In the genomic region with DNA sequence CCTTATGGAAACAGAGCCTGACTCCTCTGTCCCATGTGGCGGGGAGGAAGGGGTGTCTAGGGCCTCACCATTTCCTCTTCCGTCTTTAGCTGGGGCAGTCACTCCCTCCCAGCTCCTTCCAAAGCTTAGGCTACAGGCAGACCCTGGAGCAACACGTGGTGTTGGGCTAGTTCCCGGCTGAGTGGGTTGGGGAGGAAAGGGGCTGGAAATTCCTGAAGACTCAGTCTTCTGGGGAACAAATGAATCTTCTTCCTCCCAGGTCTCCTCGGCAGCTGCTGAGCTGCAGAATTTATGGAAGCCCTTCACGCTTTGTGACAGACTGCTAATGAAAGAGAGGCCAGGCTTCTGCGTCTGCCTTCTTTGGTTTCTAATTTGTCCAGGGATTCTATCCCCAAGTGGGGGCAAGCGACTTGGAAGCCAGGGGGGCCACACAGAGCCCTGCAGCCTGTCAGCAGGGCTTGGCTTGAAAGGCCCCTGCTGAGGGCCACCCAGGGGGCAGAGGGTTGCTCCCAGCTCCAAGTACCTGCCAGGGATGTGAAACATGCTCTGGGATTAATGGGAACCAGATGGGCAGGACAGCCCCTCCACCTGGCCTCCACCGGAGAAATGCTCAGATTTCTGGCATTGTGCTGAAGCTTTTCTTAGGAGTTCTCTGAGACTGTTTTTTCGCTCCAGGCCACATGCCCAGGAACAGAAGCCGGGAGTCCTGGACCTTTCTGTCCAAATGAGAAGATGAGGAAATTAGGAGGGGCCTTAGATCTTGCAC, we compare ENCODE assay signal across 13 cellular contexts.
DNase-seq lines count a peak whose midpoint lies in the region; ATAC-seq, FAIRE-seq and TF ChIP-seq lines count a peak whose summit lies in the region.
"Had no signal": no experiment of that assay in that cellular context is flagged by ENCODE, and none has a peak within 500 bp of the region (broad histone marks: within the 10 kb centered on the region; RNA-seq: fewer than 3 reads in every experiment).

No MANE protein-coding gene starts in this region.

- DNase-seq in Right ventricle myocardium superior, result no peak
- DNase-seq in right atrium auricular region (ENCODE audit: low spot score), result no peak
- peak; percentile 66 to 88 for DNase-seq in uterus
- DNase-seq in HAP-1 (ENCODE audit: low spot score in 2 of 2), result no peak
- DNase-seq: amygdala, SHP77 had no signal

- FAIRE-seq in endometrium (lab: Jason Lieb, UNC), result peak; percentile 48
- FAIRE-seq: A204.1, islet of Langerhans had no signal

- in situ Hi-C loops in HAP-1 (cut with MboI; ENCODE audit: low sequenced_read_pairs), result no loop called here

- no peak for TF ChIP-seq POLR2A in uterus (IDR thresholded peaks at IDR 0.05)

- H3K4me1 ChIP-seq in right atrium auricular region, result peaks cover 0 to 25% of the 10 kb centered on the region in 2 donors
- H3K4me1 ChIP-seq in muscle layer of duodenum (ENCODE audit: control insufficient read depth in 1 of 2, insufficient read depth in 2 of 2, low read length in 2 of 2), result peaks cover 0 to 14% of the 10 kb centered on the region in 2 donors
- H3K4me1 ChIP-seq in uterus, result peaks cover 0 to 5% of the 10 kb centered on the region in 2 donors
- H3K4me1 ChIP-seq in HAP-1, result no peaks in the 10 kb centered on the region
- H3K4me1 ChIP-seq: parathyroid adenoma had no signal

- H3K27me3 ChIP-seq in right atrium auricular region, result no peaks in the 10 kb centered on the region
- no peaks in the 10 kb centered on the region for H3K27me3 ChIP-seq in muscle layer of duodenum (ENCODE audit: low read depth, low read length)
- no peaks in the 10 kb centered on the region for H3K27me3 ChIP-seq in uterus
- no peaks in the 10 kb centered on the region for H3K27me3 ChIP-seq in HAP-1 (ENCODE audit: low read depth)

- H3K27ac ChIP-seq in right atrium auricular region (peak overlapping the region in 1 of 2 donors; percentile 43), muscle layer of duodenum (ENCODE audit: low read length) (peak overlapping the region; percentile 41), uterus (peak overlapping the region; percentile 72 to 75)
- H3K27ac ChIP-seq: parathyroid adenoma had no signal

- H3K36me3 ChIP-seq in right atrium auricular region (no peaks in the 10 kb centered on the region), muscle layer of duodenum (ENCODE audit: control insufficient read depth in 1 of 2, insufficient read depth in 2 of 2, low read length in 2 of 2) (no peaks in the 10 kb centered on the region), uterus (no peaks in the 10 kb centered on the region), HAP-1 (replicated peaks) (no peaks in the 10 kb centered on the region)

- no peak for TF ChIP-seq CTCF in right atrium auricular region (IDR thresholded peaks at IDR 0.05)
- TF ChIP-seq CTCF in uterus (IDR thresholded peaks at IDR 0.05), result no peak

- intact Hi-C loops in Right ventricle myocardium superior (cut with DNase I) (no loop called here), uterus (cut with DNase I; ENCODE audit: low total_unique reads) (no loop called here)

- H3K9me3 ChIP-seq in right atrium auricular region (no peaks in the 10 kb centered on the region), muscle layer of duodenum (ENCODE audit: control insufficient read depth in 1 of 2, low read length in 2 of 2) (no peaks in the 10 kb centered on the region), uterus (no peaks in the 10 kb centered on the region), HAP-1 (no peaks in the 10 kb centered on the region)

- H3K4me3 ChIP-seq in right atrium auricular region, result no peak overlapping the region
- H3K4me3 ChIP-seq in muscle layer of duodenum (ENCODE audit: low read depth in 1 of 2, low read length in 2 of 2), result no peak overlapping the region
- no peak overlapping the region for H3K4me3 ChIP-seq in uterus
- H3K4me3 ChIP-seq in HAP-1, result no peak overlapping the region

- ATAC-seq in Right ventricle myocardium superior (ENCODE audit: poor library complexity) (peak; percentile 40), HG03432 (IDR thresholded peaks at IDR 0.05; ENCODE audit: unreplicated experiment) (no peak), GM21360 (IDR thresholded peaks at IDR 0.05; ENCODE audit: unreplicated experiment) (no peak)

Comparison
In these comparisons a context has a peak if more than half of its experiments do, and no peak if none do; other contexts are left out.
1. DNase-seq: peak in uterus (2 of 2); none in Right ventricle myocardium superior (single experiment), right atrium auricular region (single experiment) and HAP-1 (0 of 2).